ENCODE assay signal across 8 cellular contexts in genomic region chr12:46217686-46218508, GRCh38. TPM values are rescaled to one million over a fixed set of nuclear protein-coding genes. Genes with fewer than 3 reads are reported as not detected.
A peak's percentile ranks its signal among the peaks of the same experiment; 100 is the strongest.
DNase-seq lines count a peak whose midpoint lies in the region; ATAC-seq and FAIRE-seq lines count a peak whose summit lies in the region.

No MANE protein-coding gene starts in this region.

- H3K27ac Mint-ChIP-seq in activated naive CD8-positive, alpha-beta T cell treated with anti-CD3 and anti-CD28 coated beads for 36 hours, result peak overlapping the region; percentile 96

- H3K27me3 Mint-ChIP-seq in activated naive CD8-positive, alpha-beta T cell treated with anti-CD3 and anti-CD28 coated beads for 36 hours, result no peaks in the 10 kb centered on the region

- peak; percentile 34 to 48 for DNase-seq in activated CD4-positive, alpha-beta T cell treated with anti-CD3 and anti-CD28 coated beads for 4 hours
- no peak for DNase-seq in activated CD4-positive, alpha-beta T cell treated with anti-CD3 and anti-CD28 coated beads, Interleukin-2, amount 50 U/mL, for 1 hour
- DNase-seq in NOMO-1 treated with DMSO at 0.1 percent for 48 hours (lab: John Stamatoyannopoulos, UW; ENCODE audit: unreplicated experiment) (peak; percentile 96), HTR-8/SVneo (ENCODE audit: insufficient read length, low spot score) (no peak), A172 (ENCODE audit: low spot score) (no peak)
- peak; percentile 46 for DNase-seq in activated naive CD8-positive, alpha-beta T cell treated with anti-CD3 and anti-CD28 coated beads for 36 hours
- peak; percentile 26 to 87 (median 66) for DNase-seq in stimulated activated naive CD4-positive, alpha-beta T cell (lab: John Stamatoyannopoulos, UW)

- no peak for FAIRE-seq in HTR-8/SVneo (lab: Jason Lieb, UNC)

- H3K4me1 Mint-ChIP-seq in activated naive CD8-positive, alpha-beta T cell treated with anti-CD3 and anti-CD28 coated beads for 36 hours, result peaks cover 95% of the 10 kb centered on the region

- peak overlapping the region; percentile 78 for H3K4me3 Mint-ChIP-seq in activated naive CD8-positive, alpha-beta T cell treated with anti-CD3 and anti-CD28 coated beads for 36 hours

- peaks cover 10% of the 10 kb centered on the region for H3K9me3 Mint-ChIP-seq in activated naive CD8-positive, alpha-beta T cell treated with anti-CD3 and anti-CD28 coated beads for 36 hours

- peaks cover 87% of the 10 kb centered on the region for H3K36me3 Mint-ChIP-seq in activated naive CD8-positive, alpha-beta T cell treated with anti-CD3 and anti-CD28 coated beads for 36 hours

- ATAC-seq in HG02840 (IDR thresholded peaks at IDR 0.05; ENCODE audit: low FRiP score, unreplicated experiment), result peak; percentile 40

RNA-seq across cellular contexts. Expression of gene SLC38A1, which starts 50.9 kb away (rescaled TPM):
- 100 to 1,000 TPM; 255 to 260 TPM for total RNA-seq in activated naive CD8-positive, alpha-beta T cell treated with anti-CD3 and anti-CD28 coated beads for 36 hours
- 89.2 and 91.2 TPM in 2 replicates for total RNA-seq in A172 (2014; rRNA removed; shearing (Covaris generic))

Comparison
In these comparisons a context has a peak if more than half of its experiments do, and no peak if none do; other contexts are left out.
1. DNase-seq: peak in activated CD4-positive, alpha-beta T cell treated with anti-CD3 and anti-CD28 coated beads for 4 hours (2 of 2), NOMO-1 treated with DMSO at 0.1 percent for 48 hours (single experiment), activated naive CD8-positive, alpha-beta T cell treated with anti-CD3 and anti-CD28 coated beads for 36 hours (single experiment) and stimulated activated naive CD4-positive, alpha-beta T cell (6 of 6); none in activated CD4-positive, alpha-beta T cell treated with anti-CD3 and anti-CD28 coated beads, Interleukin-2, amount 50 U/mL, for 1 hour (single experiment), HTR-8/SVneo (single experiment) and A172 (single experiment).